In the genomic region with DNA sequence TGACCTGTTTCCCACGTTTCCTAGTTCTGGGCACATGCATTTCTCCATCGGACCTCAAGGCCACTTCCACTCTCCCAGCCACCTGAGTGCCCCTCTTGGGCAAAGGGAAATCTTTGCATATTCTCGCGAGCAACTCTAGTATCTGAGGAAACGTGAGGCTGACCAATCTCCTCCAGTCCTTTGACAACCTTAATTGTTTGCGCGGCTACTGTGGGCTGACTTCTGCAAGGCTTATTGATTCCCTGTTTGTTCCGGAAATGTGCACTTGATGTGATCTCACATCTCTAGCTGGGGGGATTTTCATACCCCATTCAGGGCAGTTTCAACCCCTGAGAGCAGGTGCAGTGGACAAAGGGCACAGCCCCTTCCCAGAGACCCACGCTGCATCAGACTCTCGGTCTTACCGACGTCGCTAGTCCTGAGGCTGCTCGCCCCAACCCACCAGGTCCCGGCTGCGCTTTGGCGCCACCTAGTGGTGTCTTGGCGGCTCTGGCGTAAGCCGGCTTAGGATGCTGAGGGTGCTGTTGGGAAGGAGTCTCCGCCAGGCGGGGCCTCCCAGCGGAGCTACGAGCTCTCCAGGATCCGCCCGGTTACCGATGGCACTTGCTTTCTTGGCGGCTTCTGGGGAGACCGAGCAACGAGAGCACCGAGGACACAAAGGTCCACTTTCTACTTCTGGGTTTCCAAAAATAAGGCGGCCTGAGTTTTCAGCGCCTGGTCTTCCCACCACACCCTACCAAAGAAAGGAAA, we compare ENCODE assay signal across 8 cellular contexts. TPM values are rescaled to one million over a fixed set of nuclear protein-coding genes. Genes with fewer than 3 reads are reported as not detected.
A peak's percentile ranks its signal among the peaks of the same experiment; 100 is the strongest.
DNase-seq lines count a peak whose midpoint lies in the region; ATAC-seq, FAIRE-seq and TF ChIP-seq lines count a peak whose summit lies in the region.

No MANE protein-coding gene starts in this region.

- peak; percentile 93 for ATAC-seq in foreskin keratinocyte

- H3K27ac ChIP-seq in RWPE1: no peak overlapping the region
- H3K27ac ChIP-seq in foreskin keratinocyte: no peak overlapping the region
- no peak overlapping the region for H3K27ac ChIP-seq in stomach smooth muscle (ENCODE audit: low read length)

- H3K36me3 ChIP-seq in ES-I3 (ENCODE audit: insufficient read depth, low read length) (no peaks in the 10 kb centered on the region), neuron (ENCODE audit: insufficient read depth, low read length) (no peaks in the 10 kb centered on the region), stomach smooth muscle (ENCODE audit: control insufficient read depth in 2 of 2, insufficient read depth in 2 of 2, low read length in 2 of 2) (no peaks in the 10 kb centered on the region)

- TF ChIP-seq CTCF in LNCAP (IDR thresholded peaks at IDR 0.05) (peak; percentile 76), RWPE1 (conservative IDR thresholded peaks at IDR 0.05; ENCODE audit: low read depth) (peak; percentile 97), foreskin keratinocyte (conservative IDR thresholded peaks at IDR 0.05) (peak; percentile 99)

- H3K9ac ChIP-seq in ES-I3 (ENCODE audit: low read depth, low read length): peak overlapping the region; percentile 46; the same call in 1 of the 2 replicates
- H3K9ac ChIP-seq in stomach smooth muscle (ENCODE audit: low read length in 2 of 2): no peak overlapping the region

- peak; percentile 81 for DNase-seq in H54 (ENCODE audit: insufficient read length, low spot score)
- peak; percentile 95 for DNase-seq in RWPE1 (ENCODE audit: low spot score)
- peak; percentile 75 for DNase-seq in activated effector memory CD4-positive, alpha-beta T cell treated with Interleukin-2 at 50 U/mL for 16 hours
- peak; percentile 53 to 75 for DNase-seq in foreskin keratinocyte

- peaks cover under 1% of the 10 kb centered on the region for H3K27me3 ChIP-seq in foreskin keratinocyte
- peaks cover 6% of the 10 kb centered on the region for H3K27me3 ChIP-seq in neuron (ENCODE audit: insufficient read depth, low read length)
- H3K27me3 ChIP-seq in stomach smooth muscle (ENCODE audit: control insufficient read depth in 1 of 2, insufficient read depth in 2 of 2, low read length in 2 of 2): peaks cover 10 to 12% of the 10 kb centered on the region in 2 donors

- TF ChIP-seq POLR2A in H54 (IDR thresholded peaks at IDR 0.05; ENCODE audit: low read depth, low read length): no peak

- peak; percentile 84 for FAIRE-seq in H54 (lab: Jason Lieb, UNC)

- POLR2A ChIA-PET in RWPE1 (lab: Yijun Ruan, JAX; ENCODE audit: low non-redundant PET): no interaction called here

- H3K9me3 ChIP-seq in ES-I3 (ENCODE audit: control insufficient read depth, insufficient read depth, low read length) (no peaks in the 10 kb centered on the region), neuron (ENCODE audit: low read length) (no peaks in the 10 kb centered on the region), stomach smooth muscle (ENCODE audit: control insufficient read depth in 2 of 2, low read length in 2 of 2) (no peaks in the 10 kb centered on the region)

- H3K4me1 ChIP-seq in ES-I3 (ENCODE audit: insufficient read depth, low read length) (no peaks in the 10 kb centered on the region; the same call in 1 of the 2 replicates), foreskin keratinocyte (peaks cover 3% of the 10 kb centered on the region), neuron (ENCODE audit: insufficient read depth, low read length) (peaks cover 3% of the 10 kb centered on the region), stomach smooth muscle (ENCODE audit: control insufficient read depth, insufficient read depth, low read length) (peaks cover 5% of the 10 kb centered on the region)

- H3K4me3 ChIP-seq in neuron (ENCODE audit: low read length) (peak overlapping the region; percentile 28), stomach smooth muscle (ENCODE audit: low read length in 2 of 2) (peak overlapping the region; percentile 59 to 62)

- CTCF ChIA-PET in RWPE1 (lab: Yijun Ruan, JAX): interaction anchor here (0.5 to 1.5 kb wide), 17 partner anchors 25 to 1494 kb away, joined by 3 to 7 read pairs (median 3); a partner anchor contains a TSS

- H2AFZ ChIP-seq in neuron (ENCODE audit: low read depth, low read length): peak overlapping the region; percentile 47

RNA-seq across cellular contexts. Expression of a gene that starts 24.8 kb away (rescaled TPM):
- 28.2 and 29.0 TPM in 2 replicates for total RNA-seq in foreskin keratinocyte
- polyA plus RNA-seq in foreskin keratinocyte: 34.4 and 36.1 TPM in 2 replicates

RNA-seq across cellular contexts. Expression of a gene that starts 36.6 kb away (rescaled TPM):
- 35.8 and 42.7 TPM in 2 replicates for total RNA-seq in foreskin keratinocyte
- 9.0 and 9.2 TPM in 2 replicates for polyA plus RNA-seq in foreskin keratinocyte

RNA-seq across cellular contexts. Expression of a gene that starts 54.9 kb away (rescaled TPM):
- total RNA-seq in foreskin keratinocyte: not detected in 2 replicates
- not detected in 2 replicates for polyA plus RNA-seq in foreskin keratinocyte
